1 cellular context compared by ENCODE assay signal in the genomic region with DNA sequence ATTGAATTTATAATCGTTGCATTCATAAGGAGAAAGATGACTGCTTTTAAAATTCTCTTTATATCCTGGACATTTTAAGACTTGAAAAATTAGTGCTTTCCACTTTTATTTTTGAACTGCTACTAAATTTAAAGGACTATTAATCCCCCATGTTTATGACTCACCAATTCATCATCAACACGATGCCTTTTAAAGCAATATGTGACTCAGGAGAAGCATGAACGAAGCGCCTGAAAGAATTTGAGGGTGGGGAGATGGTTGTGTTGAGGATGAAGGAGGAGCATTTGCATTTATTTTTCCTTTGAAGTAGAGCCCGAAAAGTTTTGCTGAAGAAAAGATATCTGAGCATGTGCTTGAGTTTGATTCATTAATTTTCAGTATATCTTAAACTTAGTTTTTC.
TF ChIP-seq lines count a peak whose summit lies in the region.

No MANE protein-coding gene starts in this region.

TF ChIP-seq in SK-N-SH, 30 proteins besides CTCF, POLR2A, EP300 and RAD21 (continued from another document):
- TF ChIP-seq, protein P1, sequence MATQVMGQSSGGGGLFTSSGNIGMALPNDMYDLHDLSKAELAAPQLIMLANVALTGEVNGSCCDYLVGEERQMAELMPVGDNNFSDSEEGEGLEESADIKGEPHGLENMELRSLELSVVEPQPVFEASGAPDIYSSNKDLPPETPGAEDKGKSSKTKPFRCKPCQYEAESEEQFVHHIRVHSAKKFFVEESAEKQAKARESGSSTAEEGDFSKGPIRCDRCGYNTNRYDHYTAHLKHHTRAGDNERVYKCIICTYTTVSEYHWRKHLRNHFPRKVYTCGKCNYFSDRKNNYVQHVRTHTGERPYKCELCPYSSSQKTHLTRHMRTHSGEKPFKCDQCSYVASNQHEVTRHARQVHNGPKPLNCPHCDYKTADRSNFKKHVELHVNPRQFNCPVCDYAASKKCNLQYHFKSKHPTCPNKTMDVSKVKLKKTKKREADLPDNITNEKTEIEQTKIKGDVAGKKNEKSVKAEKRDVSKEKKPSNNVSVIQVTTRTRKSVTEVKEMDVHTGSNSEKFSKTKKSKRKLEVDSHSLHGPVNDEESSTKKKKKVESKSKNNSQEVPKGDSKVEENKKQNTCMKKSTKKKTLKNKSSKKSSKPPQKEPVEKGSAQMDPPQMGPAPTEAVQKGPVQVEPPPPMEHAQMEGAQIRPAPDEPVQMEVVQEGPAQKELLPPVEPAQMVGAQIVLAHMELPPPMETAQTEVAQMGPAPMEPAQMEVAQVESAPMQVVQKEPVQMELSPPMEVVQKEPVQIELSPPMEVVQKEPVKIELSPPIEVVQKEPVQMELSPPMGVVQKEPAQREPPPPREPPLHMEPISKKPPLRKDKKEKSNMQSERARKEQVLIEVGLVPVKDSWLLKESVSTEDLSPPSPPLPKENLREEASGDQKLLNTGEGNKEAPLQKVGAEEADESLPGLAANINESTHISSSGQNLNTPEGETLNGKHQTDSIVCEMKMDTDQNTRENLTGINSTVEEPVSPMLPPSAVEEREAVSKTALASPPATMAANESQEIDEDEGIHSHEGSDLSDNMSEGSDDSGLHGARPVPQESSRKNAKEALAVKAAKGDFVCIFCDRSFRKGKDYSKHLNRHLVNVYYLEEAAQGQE (IDR thresholded peaks at IDR 0.05; ENCODE audit: low read depth, low read length), result no peak
- no peak for TF ChIP-seq MEF2A (IDR thresholded peaks at IDR 0.05; ENCODE audit: borderline replicate concordance, low read depth)
- no peak for TF ChIP-seq NFIC (IDR thresholded peaks at IDR 0.05; ENCODE audit: borderline replicate concordance)
- TF ChIP-seq RCOR1 (IDR thresholded peaks at IDR 0.05; ENCODE audit: low read length), result no peak
- TF ChIP-seq TEAD4 (IDR thresholded peaks at IDR 0.05; ENCODE audit: borderline replicate concordance, insufficient read depth), result no peak
- peak; percentile 91 for TF ChIP-seq FOSL2 (IDR thresholded peaks at IDR 0.05; ENCODE audit: borderline replicate concordance, low read depth)
- TF ChIP-seq MXI1 (IDR thresholded peaks at IDR 0.05; ENCODE audit: low read depth, low read length), result no peak
- no peak for TF ChIP-seq EZH2phosphoT487 (IDR thresholded peaks at IDR 0.05; ENCODE audit: borderline replicate concordance, low read depth)
- TF ChIP-seq NRF1 (IDR thresholded peaks at IDR 0.05; ENCODE audit: low read depth, low read length), result no peak
- no peak for TF ChIP-seq ELF1 (IDR thresholded peaks at IDR 0.05)
- TF ChIP-seq, protein P2, sequence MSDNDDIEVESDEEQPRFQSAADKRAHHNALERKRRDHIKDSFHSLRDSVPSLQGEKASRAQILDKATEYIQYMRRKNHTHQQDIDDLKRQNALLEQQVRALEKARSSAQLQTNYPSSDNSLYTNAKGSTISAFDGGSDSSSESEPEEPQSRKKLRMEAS (IDR thresholded peaks at IDR 0.05; ENCODE audit: low read depth), result peak; percentile 57
- peak; percentile 82 for TF ChIP-seq JUND (IDR thresholded peaks at IDR 0.05)
- TF ChIP-seq TCF12 (IDR thresholded peaks at IDR 0.05), result peak; percentile 60
- TF ChIP-seq CHD2 (IDR thresholded peaks at IDR 0.05; ENCODE audit: low read length, partially characterized antibody), result no peak
- peak; percentile 28; the same call in 1 of the 2 replicates for TF ChIP-seq POLR2AphosphoS5 (IDR thresholded peaks at IDR 0.05; ENCODE audit: low read depth, low read length)
- TF ChIP-seq, protein P3, sequence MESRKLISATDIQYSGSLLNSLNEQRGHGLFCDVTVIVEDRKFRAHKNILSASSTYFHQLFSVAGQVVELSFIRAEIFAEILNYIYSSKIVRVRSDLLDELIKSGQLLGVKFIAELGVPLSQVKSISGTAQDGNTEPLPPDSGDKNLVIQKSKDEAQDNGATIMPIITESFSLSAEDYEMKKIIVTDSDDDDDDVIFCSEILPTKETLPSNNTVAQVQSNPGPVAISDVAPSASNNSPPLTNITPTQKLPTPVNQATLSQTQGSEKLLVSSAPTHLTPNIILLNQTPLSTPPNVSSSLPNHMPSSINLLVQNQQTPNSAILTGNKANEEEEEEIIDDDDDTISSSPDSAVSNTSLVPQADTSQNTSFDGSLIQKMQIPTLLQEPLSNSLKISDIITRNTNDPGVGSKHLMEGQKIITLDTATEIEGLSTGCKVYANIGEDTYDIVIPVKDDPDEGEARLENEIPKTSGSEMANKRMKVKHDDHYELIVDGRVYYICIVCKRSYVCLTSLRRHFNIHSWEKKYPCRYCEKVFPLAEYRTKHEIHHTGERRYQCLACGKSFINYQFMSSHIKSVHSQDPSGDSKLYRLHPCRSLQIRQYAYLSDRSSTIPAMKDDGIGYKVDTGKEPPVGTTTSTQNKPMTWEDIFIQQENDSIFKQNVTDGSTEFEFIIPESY (IDR thresholded peaks at IDR 0.05; ENCODE audit: borderline replicate concordance, low read depth), result no peak
- TF ChIP-seq, protein P4, sequence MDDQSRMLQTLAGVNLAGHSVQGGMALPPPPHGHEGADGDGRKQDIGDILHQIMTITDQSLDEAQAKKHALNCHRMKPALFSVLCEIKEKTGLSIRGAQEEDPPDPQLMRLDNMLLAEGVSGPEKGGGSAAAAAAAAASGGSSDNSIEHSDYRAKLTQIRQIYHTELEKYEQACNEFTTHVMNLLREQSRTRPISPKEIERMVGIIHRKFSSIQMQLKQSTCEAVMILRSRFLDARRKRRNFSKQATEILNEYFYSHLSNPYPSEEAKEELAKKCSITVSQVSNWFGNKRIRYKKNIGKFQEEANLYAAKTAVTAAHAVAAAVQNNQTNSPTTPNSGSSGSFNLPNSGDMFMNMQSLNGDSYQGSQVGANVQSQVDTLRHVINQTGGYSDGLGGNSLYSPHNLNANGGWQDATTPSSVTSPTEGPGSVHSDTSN (IDR thresholded peaks at IDR 0.05), result peak; percentile 31; the same call in 1 of the 2 replicates
- TF ChIP-seq, protein P5, sequence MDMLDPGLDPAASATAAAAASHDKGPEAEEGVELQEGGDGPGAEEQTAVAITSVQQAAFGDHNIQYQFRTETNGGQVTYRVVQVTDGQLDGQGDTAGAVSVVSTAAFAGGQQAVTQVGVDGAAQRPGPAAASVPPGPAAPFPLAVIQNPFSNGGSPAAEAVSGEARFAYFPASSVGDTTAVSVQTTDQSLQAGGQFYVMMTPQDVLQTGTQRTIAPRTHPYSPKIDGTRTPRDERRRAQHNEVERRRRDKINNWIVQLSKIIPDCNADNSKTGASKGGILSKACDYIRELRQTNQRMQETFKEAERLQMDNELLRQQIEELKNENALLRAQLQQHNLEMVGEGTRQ (IDR thresholded peaks at IDR 0.05; ENCODE audit: borderline replicate concordance, low read depth, low read length), result no peak
